26 cellular contexts compared by ENCODE assay signal in genomic region chr3:22923686-22924085, GRCh38.
"Had no signal": no experiment of that assay in that cellular context is flagged by ENCODE, and none has a peak within 500 bp of the region (broad histone marks: within the 10 kb centered on the region; RNA-seq: fewer than 3 reads in every experiment).

No MANE protein-coding gene starts in this region.

- DNase-seq: colonic mucosa; effector memory CD4-positive, alpha-beta T cell; hypothalamus; immature natural killer cell; islet precursor cell; left ventricle myocardium superior; lower lobe of right lung; natural killer cell; occipital lobe; ovary; posterior cingulate gyrus; psoas muscle; right cardiac atrium; sigmoid colon; small intestine; stimulated activated CD4-positive, alpha-beta T cell treated with anti-CD3 and anti-CD28 coated beads, Interleukin-12 subunit alpha, Interleukin-12 subunit beta, amount 100 ng/mL, for 4 hours; stimulated activated CD4-positive, alpha-beta T cell treated with anti-CD3 and anti-CD28 coated beads, Interleukin-1b, Interleukin-23, amount 100 ng/mL, for 48 hours; stimulated activated CD4-positive, alpha-beta T cell treated with anti-CD3 and anti-CD28 coated beads, Interleukin-4, amount 100 ng/mL, for 1 hour; stimulated activated CD8-positive, alpha-beta memory T cell treated with anti-CD3 and anti-CD28 coated beads, Interleukin-4, amount 100 ng/mL, for 48 hours; stimulated activated naive CD4-positive, alpha-beta T cell; stimulated activated naive CD8-positive, alpha-beta T cell treated with anti-CD3 and anti-CD28 coated beads, Interleukin-15, amount 100 ng/mL, for 72 hours; transverse colon; upper lobe of right lung; uterus had no signal

- H3K27me3 ChIP-seq: colonic mucosa, ovary, sigmoid colon, suprapubic skin, transverse colon, upper lobe of right lung, uterus had no signal

- H3K36me3 ChIP-seq: colonic mucosa, lower lobe of right lung, ovary, sigmoid colon, suprapubic skin, transverse colon, upper lobe of right lung, uterus had no signal

- H3K9me3 ChIP-seq: colonic mucosa, lower lobe of right lung, ovary, psoas muscle, sigmoid colon, suprapubic skin, transverse colon, upper lobe of right lung, uterus had no signal

- FAIRE-seq: frontal cortex had no signal

- ATAC-seq: left ventricle myocardium superior; lower lobe of right lung; natural killer cell; psoas muscle; right cardiac atrium; stimulated activated naive CD8-positive, alpha-beta T cell treated with anti-CD3 and anti-CD28 coated beads, Interleukin-15, amount 100 ng/mL, for 72 hours; upper lobe of right lung had no signal

- H3K4me1 ChIP-seq: colonic mucosa, lower lobe of right lung, suprapubic skin, transverse colon, upper lobe of right lung, uterus had no signal

- H3K27ac ChIP-seq: colonic mucosa, lower lobe of right lung, ovary, psoas muscle, sigmoid colon, suprapubic skin, transverse colon, upper lobe of right lung, uterus had no signal

- H3K4me3 ChIP-seq: colonic mucosa, lower lobe of right lung, ovary, psoas muscle, sigmoid colon, suprapubic skin, transverse colon, upper lobe of right lung, uterus had no signal
